8 cellular contexts compared by ENCODE assay signal in the genomic region with DNA sequence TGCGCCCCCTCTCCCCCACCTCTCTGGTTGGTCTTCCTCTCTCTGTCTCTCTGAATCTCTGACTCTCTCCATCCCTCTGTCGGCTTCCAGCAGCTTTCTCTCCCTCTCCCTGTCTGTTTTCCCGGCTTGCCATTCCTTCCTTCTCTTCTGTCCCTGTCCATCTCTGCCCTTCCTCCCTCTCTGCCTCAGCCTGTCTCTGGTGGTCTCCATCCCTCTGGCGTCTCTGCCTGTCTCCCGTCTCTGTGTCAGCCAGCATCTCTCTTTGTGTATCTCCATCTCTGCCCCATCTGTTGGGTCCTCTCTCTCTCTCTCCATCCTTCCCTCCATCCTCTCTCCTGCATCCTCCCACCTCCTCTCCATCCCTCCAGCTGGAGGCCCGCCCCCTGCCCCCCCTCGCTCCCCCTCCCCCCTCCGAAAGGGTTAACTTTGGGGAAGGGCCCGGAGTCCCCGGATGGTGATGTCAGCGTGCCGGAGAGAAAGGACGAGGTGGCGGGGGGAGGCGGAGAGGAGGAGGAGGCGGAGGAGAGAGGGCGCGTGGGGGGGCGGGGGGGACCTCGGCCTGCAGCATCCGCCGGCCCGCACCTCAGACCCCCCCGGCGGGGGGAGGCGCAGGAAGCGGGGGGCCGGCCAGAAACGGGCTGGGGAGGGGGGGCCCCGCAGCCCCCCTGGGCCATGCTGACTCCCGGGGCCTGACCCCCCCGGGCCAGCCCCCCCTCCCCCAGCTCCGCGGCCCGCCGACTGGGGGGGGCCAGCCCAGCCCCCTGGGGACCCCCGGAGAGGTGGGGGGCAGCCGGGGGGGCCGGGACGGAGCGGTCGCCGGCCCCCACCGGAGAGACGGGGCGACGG. TPM values are rescaled to one million over a fixed set of nuclear protein-coding genes. Genes with fewer than 3 reads are reported as not detected.
A peak's percentile ranks its signal among the peaks of the same experiment; 100 is the strongest.
DNase-seq lines count a peak whose midpoint lies in the region; ATAC-seq, FAIRE-seq and TF ChIP-seq lines count a peak whose summit lies in the region.

A gene (plus strand): TSS at position 450 of the 846 bp plus-strand sequence. CDS start 446 bp downstream, outside the sequence.

- POLR2A ChIA-PET in A673 (lab: Charles Lee; ENCODE audit: low non-redundant PET) (no interaction called here), T-cell (lab: Charles Lee) (no interaction called here)

- peak within 1 kb of the TSS; percentile 66 for H3K4me3 ChIP-seq in A673 (ENCODE audit: low read depth, low read length, poor library complexity, severe bottlenecking)
- H3K4me3 ChIP-seq in HUES64 (ENCODE audit: low read length): peak within 1 kb of the TSS; percentile 50
- H3K4me3 ChIP-seq in brain microvascular endothelial cell (ENCODE audit: low read depth, low read length): peak within 1 kb of the TSS; percentile 45
- no peak within 1 kb of the TSS for H3K4me3 ChIP-seq in kidney (ENCODE audit: low read length in 2 of 2)

- H3K9ac ChIP-seq in HUES64 (ENCODE audit: low read depth, low read length) (0 out of 2 replicates have a peak within 1 kb of the TSS, but pooled peaks have one; percentile 44), kidney (ENCODE audit: low read length in 2 of 2) (no peak within 1 kb of the TSS)

- H3K4me1 Mint-ChIP-seq in T-cell: peaks cover 25 to 36% (median 26%) of the 10 kb centered on the region in 3 donors

- H3K27ac ChIP-seq in A673 (ENCODE audit: low read depth, low read length, poor library complexity, severe bottlenecking): peak within 1 kb of the TSS; percentile 76
- peak within 1 kb of the TSS; percentile 67; the same call in 1 of the 2 replicates for H3K27ac ChIP-seq in HUES64 (ENCODE audit: low read depth, low read length)
- no peak within 1 kb of the TSS for H3K27ac ChIP-seq in brain microvascular endothelial cell
- H3K27ac ChIP-seq in kidney (ENCODE audit: low read depth in 2 of 2, low read length in 2 of 2): no peak within 1 kb of the TSS

- DNase-seq in A673 (ENCODE audit: low spot score) (peak; percentile 90), T-cell (peak in 26 of 34 experiments; percentile 24 to 53 (median 42)), brain microvascular endothelial cell (peak; percentile 40), kidney (peak; percentile 87), mesenteric fat pad (ENCODE audit: low spot score) (no peak)
- peak; percentile 10 to 46 for DNase-seq in stimulated activated CD8-positive, alpha-beta memory T cell treated with anti-CD3 and anti-CD28 coated beads, Interleukin-4, amount 100 ng/mL, for 4 hours (ENCODE audit: low read depth in 2 of 2, low spot score in 1 of 2)

- no peaks in the 10 kb centered on the region for H3K9me3 Mint-ChIP-seq in T-cell

- H3K27me3 ChIP-seq in A673 (replicated peaks; ENCODE audit: insufficient read depth, low read depth, low read length, poor library complexity) (no peaks in the 10 kb centered on the region), HUES64 (ENCODE audit: insufficient read depth, low read length) (no peaks in the 10 kb centered on the region), brain microvascular endothelial cell (replicated peaks) (no peaks in the 10 kb centered on the region)

- TF ChIP-seq CTCF in A673 (conservative IDR thresholded peaks at IDR 0.05; ENCODE audit: low read depth, low read length) (no peak), brain microvascular endothelial cell (IDR thresholded peaks at IDR 0.05; ENCODE audit: low read depth, low read length, missing control alignments) (no peak), kidney (IDR thresholded peaks at IDR 0.05; ENCODE audit: borderline replicate concordance, extremely low read depth, insufficient read depth) (no peak)

- H3K9me3 ChIP-seq in A673 (ENCODE audit: low read depth, low read length, poor library complexity, severe bottlenecking): no peaks in the 10 kb centered on the region
- H3K9me3 ChIP-seq in HUES64 (ENCODE audit: insufficient read depth, low read depth, low read length): no peaks in the 10 kb centered on the region
- no peaks in the 10 kb centered on the region for H3K9me3 ChIP-seq in kidney (ENCODE audit: control insufficient read depth in 1 of 2, low read length in 2 of 2)

- ATAC-seq in T-cell (replicated peaks in 1 of 4) (no peak), GM21515 (IDR thresholded peaks at IDR 0.05; ENCODE audit: unreplicated experiment) (no peak)

- 10% methylated on average over 24 of the region's 47 CpGs for WGBS in HUES64

- H3K27ac Mint-ChIP-seq in T-cell: peak within 1 kb of the TSS; percentile 4 to 77

- no peak for FAIRE-seq in kidney (lab: Jason Lieb, UNC)

- H3K36me3 ChIP-seq in A673 (ENCODE audit: insufficient read depth, low read length, poor library complexity, severe bottlenecking): peaks cover 7% of the 10 kb centered on the region
- peaks cover 11% of the 10 kb centered on the region for H3K36me3 ChIP-seq in HUES64 (ENCODE audit: insufficient read depth, low read length)
- H3K36me3 ChIP-seq in brain microvascular endothelial cell (replicated peaks): no peaks in the 10 kb centered on the region
- no peaks in the 10 kb centered on the region for H3K36me3 ChIP-seq in kidney (ENCODE audit: control insufficient read depth in 1 of 2, insufficient read depth in 2 of 2, low read length in 2 of 2)

- H3K4me3 Mint-ChIP-seq in T-cell: peak within 1 kb of the TSS; percentile 42 to 50 (median 47)

- H3K36me3 Mint-ChIP-seq in T-cell: no peaks in the 10 kb centered on the region

- no TSS peak for BruUV-seq in A673 (replicated peaks; lab: Mats Ljungman, UMichigan)

- H3K4me1 ChIP-seq in A673 (ENCODE audit: insufficient read depth, low read length, poor library complexity, severe bottlenecking) (peaks cover 12% of the 10 kb centered on the region), HUES64 (ENCODE audit: insufficient read depth, low read length) (peaks cover 3% of the 10 kb centered on the region; the same call in 1 of the 2 replicates), kidney (ENCODE audit: control insufficient read depth in 1 of 2, insufficient read depth in 1 of 2, low read depth in 1 of 2, low read length in 2 of 2) (peaks cover 0 to 6% of the 10 kb centered on the region in 2 donors)

- in situ Hi-C loops in brain microvascular endothelial cell (cut with HindIII; ENCODE audit: low pct_ligation_motif_present, low sequenced_read_pairs): no loop called here

- intact Hi-C loops in A673 (cut with micrococcal nuclease; ENCODE audit: unreplicated experiment): no loop called here
- intact Hi-C loops in kidney (cut with DNase I): no loop called here

- H3K27me3 Mint-ChIP-seq in T-cell: no peaks in the 10 kb centered on the region

- CTCF ChIA-PET in A673 (lab: Charles Lee): no interaction called here
- CTCF ChIA-PET in T-cell (lab: Charles Lee): interaction anchor here in 1 of 2 donors (0.6 kb wide), 1 partner anchor 154 kb away, joined by 3 read pairs; no protein-coding TSS in a partner anchor

RNA-seq across cellular contexts. Expression of the gene that starts here (rescaled TPM):
- total RNA-seq in A673 (2021) (30.5 and 36.8 TPM in 2 replicates), T-cell (1 to 10 TPM; 2.9 to 5.8 (median 3.9) TPM), kidney (6.5 TPM), mesenteric fat pad (1.2 TPM)
- 14.7 TPM for polyA plus RNA-seq in HUES64 (2013, experiment 1 of 2)
- 16.0 TPM for polyA plus RNA-seq in HUES64 (2013, experiment 2 of 2)
- 1.4 TPM for polyA plus RNA-seq in kidney (ENCODE audit: insufficient read depth, low read depth, low replicate concordance)

Comparison
In these comparisons a context has a peak if more than half of its experiments do, and no peak if none do; other contexts are left out.
1. H3K27ac ChIP-seq: peak in A673 (single experiment) and HUES64 (single experiment); none in brain microvascular endothelial cell (single experiment) and kidney (0 of 2).
2. H3K4me3 ChIP-seq: peak in A673 (single experiment), HUES64 (single experiment) and brain microvascular endothelial cell (single experiment); none in kidney (0 of 2).